ENCODE assay signal across 25 cellular contexts in the genomic region with DNA sequence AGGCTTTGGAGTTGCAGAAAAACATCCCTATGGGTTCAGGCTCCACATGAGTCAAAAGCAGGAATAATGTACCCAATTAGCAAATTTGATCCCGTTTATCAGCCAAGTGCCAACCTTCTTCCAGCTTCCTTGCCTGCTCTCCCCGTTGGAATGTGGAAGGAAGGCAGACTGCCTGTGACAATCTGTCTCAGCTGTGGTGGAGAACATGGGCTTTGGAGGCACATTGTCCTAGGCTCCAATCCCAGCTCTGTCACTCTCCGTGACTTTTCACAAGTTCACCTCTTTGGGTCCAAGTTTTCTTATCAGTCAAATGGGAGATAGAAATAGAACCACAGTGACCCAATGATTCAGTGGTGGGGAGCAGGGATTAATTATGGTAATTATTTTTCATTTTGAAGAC.
"Had no signal": no experiment of that assay in that cellular context is flagged by ENCODE, and none has a peak within 500 bp of the region (broad histone marks: within the 10 kb centered on the region; RNA-seq: fewer than 3 reads in every experiment).

No MANE protein-coding gene starts in this region.

- DNase-seq: activated B cell treated with CpG ODN at 0.5 μM for 24 hours; activated CD4-positive, alpha-beta T cell treated with anti-CD3 and anti-CD28 coated beads for 36 hours; activated CD4-positive, alpha-beta T cell treated with anti-CD3 and anti-CD28 coated beads, Interleukin-2, amount 50 U/mL, for 4 hours; activated CD8-positive, alpha-beta memory T cell treated with anti-CD3 and anti-CD28 coated beads, Interleukin-2, amount 50 U/mL, for 48 hours; activated effector memory CD4-positive, alpha-beta T cell treated with Interleukin-2 at 50 U/mL for 16 hours; activated naive CD4-positive, alpha-beta T cell treated with anti-CD3 and anti-CD28 coated beads for 36 hours; activated naive CD8-positive, alpha-beta T cell treated with anti-CD3 and anti-CD28 coated beads, Interleukin-2, amount 10 ng/mL, durations not matched to agents 7 days and 5 days; activated T-cell treated with anti-CD3 and anti-CD28 coated beads, Interleukin-2, amount 50 U/mL, for 72 hours; amniotic stem cell; cerebellar nuclear complex; effector CD8-positive, alpha-beta T cell; foreskin melanocyte; hippocampal formation; kidney glomerular epithelial cell; mucosa of descending colon; spleen; stimulated activated CD4-positive, alpha-beta T cell treated with anti-CD3 and anti-CD28 coated beads, Interleukin-4, amount 100 ng/mL, for 1 hour; stimulated activated naive CD8-positive, alpha-beta T cell treated with anti-CD3 and anti-CD28 coated beads, Interleukin-15, Interleukin-2, amounts not matched to agents 100 U/mL and 50 U/mL, for 24 hours; T-helper 1 cell; T1000; thyroid gland had no signal

- H3K27me3 ChIP-seq: breast epithelium, spleen, thyroid gland had no signal

- H3K27ac Mint-ChIP-seq: activated B cell treated with CpG ODN at 0.5 μM for 24 hours; activated CD4-positive, alpha-beta T cell treated with anti-CD3 and anti-CD28 coated beads for 36 hours; activated naive CD4-positive, alpha-beta T cell treated with anti-CD3 and anti-CD28 coated beads for 36 hours; activated naive CD8-positive, alpha-beta T cell treated with anti-CD3 and anti-CD28 coated beads, Interleukin-2, amount 10 ng/mL, durations not matched to agents 7 days and 5 days; activated T-cell treated with anti-CD3 and anti-CD28 coated beads, Interleukin-2, amount 50 U/mL, for 72 hours; dendritic cell treated with granulocyte-macrophage colony-stimulating factor and Interleukin-4, amounts not matched to agents 40 ng/mL and 50 ng/mL, for 4 days had no signal

- H3K36me3 ChIP-seq: breast epithelium, thyroid gland had no signal

- H3K4me1 ChIP-seq: breast epithelium had no signal

- H3K9me3 ChIP-seq: breast epithelium, mucosa of descending colon, spleen, thyroid gland had no signal

- H3K4me1 Mint-ChIP-seq: activated CD4-positive, alpha-beta T cell treated with anti-CD3 and anti-CD28 coated beads for 36 hours had no signal

- ATAC-seq: activated CD4-positive, alpha-beta T cell treated with anti-CD3 and anti-CD28 coated beads for 36 hours; activated T-cell treated with anti-CD3 and anti-CD28 coated beads, Interleukin-2, amount 50 U/mL, for 72 hours; esophagus mucosa; mucosa of descending colon; stimulated activated naive CD8-positive, alpha-beta T cell treated with anti-CD3 and anti-CD28 coated beads, Interleukin-15, Interleukin-2, amounts not matched to agents 100 U/mL and 50 U/mL, for 24 hours had no signal

- H3K9me3 Mint-ChIP-seq: activated B cell treated with CpG ODN at 0.5 μM for 24 hours; activated naive CD4-positive, alpha-beta T cell treated with anti-CD3 and anti-CD28 coated beads for 36 hours; activated naive CD8-positive, alpha-beta T cell treated with anti-CD3 and anti-CD28 coated beads, Interleukin-2, amount 10 ng/mL, durations not matched to agents 7 days and 5 days; activated T-cell treated with anti-CD3 and anti-CD28 coated beads, Interleukin-2, amount 50 U/mL, for 72 hours; dendritic cell treated with granulocyte-macrophage colony-stimulating factor and Interleukin-4, amounts not matched to agents 40 ng/mL and 50 ng/mL, for 4 days; neural crest cell had no signal

- H3K27ac ChIP-seq: breast epithelium, thyroid gland had no signal

- H3K4me3 Mint-ChIP-seq: activated B cell treated with CpG ODN at 0.5 μM for 24 hours; activated CD4-positive, alpha-beta T cell treated with anti-CD3 and anti-CD28 coated beads for 36 hours; activated naive CD4-positive, alpha-beta T cell treated with anti-CD3 and anti-CD28 coated beads for 36 hours; activated naive CD8-positive, alpha-beta T cell treated with anti-CD3 and anti-CD28 coated beads, Interleukin-2, amount 10 ng/mL, durations not matched to agents 7 days and 5 days; activated T-cell treated with anti-CD3 and anti-CD28 coated beads, Interleukin-2, amount 50 U/mL, for 72 hours; dendritic cell treated with granulocyte-macrophage colony-stimulating factor and Interleukin-4, amounts not matched to agents 40 ng/mL and 50 ng/mL, for 4 days; neural crest cell had no signal

- H3K36me3 Mint-ChIP-seq: activated naive CD8-positive, alpha-beta T cell treated with anti-CD3 and anti-CD28 coated beads, Interleukin-2, amount 10 ng/mL, durations not matched to agents 7 days and 5 days had no signal

- H3K27me3 Mint-ChIP-seq: activated B cell treated with CpG ODN at 0.5 μM for 24 hours; activated CD4-positive, alpha-beta T cell treated with anti-CD3 and anti-CD28 coated beads for 36 hours; activated naive CD8-positive, alpha-beta T cell treated with anti-CD3 and anti-CD28 coated beads, Interleukin-2, amount 10 ng/mL, durations not matched to agents 7 days and 5 days; dendritic cell treated with granulocyte-macrophage colony-stimulating factor and Interleukin-4, amounts not matched to agents 40 ng/mL and 50 ng/mL, for 4 days had no signal

- H3K4me3 ChIP-seq: breast epithelium, mucosa of descending colon, spleen, thyroid gland had no signal
